Comparison of ENCODE assay signal across 8 cellular contexts in genomic region chr12:57520008-57520726, GRCh38. TPM values are rescaled to one million over a fixed set of nuclear protein-coding genes. Genes with fewer than 3 reads are reported as not detected.
DNase-seq lines count a peak whose midpoint lies in the region; ATAC-seq, FAIRE-seq and TF ChIP-seq lines count a peak whose summit lies in the region.

Gene DDIT3 (minus strand): TSS chr12:57520514. CDS start chr12:57517406, 3,108 bp downstream.

- peak; percentile 99 for TF ChIP-seq POLR2A in GM12891 (IDR thresholded peaks at IDR 0.05; ENCODE audit: low read depth, low read length)

- peak; percentile 90 for DNase-seq in GM12891 (ENCODE audit: insufficient read length, low spot score)
- DNase-seq in NCI-H1417 treated with DMSO at 0.1 percent for 48 hours (lab: John Stamatoyannopoulos, UW), result peak; percentile 95
- peak; percentile 97 for DNase-seq in SW 1271 (lab: John Stamatoyannopoulos, UW)
- DNase-seq in activated naive CD8-positive, alpha-beta T cell treated with anti-CD3 and anti-CD28 coated beads, Interleukin-2, amount 50 U/mL, for 16 hours (ENCODE audit: low read depth, low spot score), result peak; percentile 99
- peak; percentile 100 for DNase-seq in Right ventricle myocardium superior
- DNase-seq in tibial artery, result peak; percentile 100

- H3K27me3 ChIP-seq in parathyroid adenoma (ENCODE audit: control insufficient read depth, insufficient read depth, low read length) (no peaks in the 10 kb centered on the region), tibial artery (no peaks in the 10 kb centered on the region)

- ATAC-seq in HG02763 (IDR thresholded peaks at IDR 0.05; ENCODE audit: unreplicated experiment), result peak; percentile 69
- peak; percentile 84 for ATAC-seq in Right ventricle myocardium superior (ENCODE audit: poor library complexity)

- H3K9ac ChIP-seq in parathyroid adenoma, result peak within 1 kb of the TSS; percentile 98

- peaks cover 23% of the 10 kb centered on the region for H3K79me2 ChIP-seq in parathyroid adenoma

- intact Hi-C loops in Right ventricle myocardium superior (cut with DNase I), result no loop called here
- intact Hi-C loops in tibial artery (cut with DNase I; ENCODE audit: low total_unique reads), result loop anchor here (10.0 kb wide), 1 partner anchor 95 kb away; the partner anchor contains the start of gene ARHGEF25

- H2AFZ ChIP-seq in parathyroid adenoma, result peak within 1 kb of the TSS; percentile 91

- H3K4me1 ChIP-seq in parathyroid adenoma (peaks cover 39% of the 10 kb centered on the region), tibial artery (peaks cover 4 to 64% (median 59%) of the 10 kb centered on the region in 4 donors)

- H3K27ac ChIP-seq in parathyroid adenoma (peak within 1 kb of the TSS; percentile 99), tibial artery (peak within 1 kb of the TSS; percentile 95 to 100)

- H3K36me3 ChIP-seq in parathyroid adenoma (ENCODE audit: control insufficient read depth, insufficient read depth, low read length) (no peaks in the 10 kb centered on the region), tibial artery (peaks cover 27 to 43% (median 37%) of the 10 kb centered on the region in 3 donors)

- no peak for TF ChIP-seq CTCF in parathyroid adenoma (IDR thresholded peaks at IDR 0.05)
- TF ChIP-seq CTCF in tibial artery (IDR thresholded peaks at IDR 0.05), result no peak

- peak; percentile 26 for FAIRE-seq in GM12891 (lab: Jason Lieb, UNC)

- H3K9me3 ChIP-seq in parathyroid adenoma (ENCODE audit: control insufficient read depth, low read length), result no peaks in the 10 kb centered on the region
- H3K9me3 ChIP-seq in tibial artery, result no peaks in the 10 kb centered on the region

- H3K4me2 ChIP-seq in parathyroid adenoma (ENCODE audit: low read length), result peak within 1 kb of the TSS; percentile 81

- H3K4me3 ChIP-seq in parathyroid adenoma (ENCODE audit: low read depth, low read length) (peak within 1 kb of the TSS; percentile 93), tibial artery (peak within 1 kb of the TSS; percentile 65 to 91)

TF ChIP-seq in GM12891, 5 proteins besides CTCF, POLR2A, EP300 and RAD21:
- TF ChIP-seq POLR2AphosphoS5 (IDR thresholded peaks at IDR 0.05; ENCODE audit: low read depth, low read length) (peak; percentile 99), TAF1 (IDR thresholded peaks at IDR 0.05; ENCODE audit: low read depth, low read length) (peak; percentile 96), SPI1 (IDR thresholded peaks at IDR 0.05; ENCODE audit: low read depth, low read length) (no peak), POU2F2 (IDR thresholded peaks at IDR 0.05; ENCODE audit: low read depth, low read length) (peak; percentile 92), PAX5 (IDR thresholded peaks at IDR 0.05; ENCODE audit: insufficient read depth, low read length, severe bottlenecking) (peak; percentile 6)
TF ChIP-seq in GM12891: peak in this region for 4.

RNA-seq across cellular contexts. Expression of gene DDIT3, which starts in this region (rescaled TPM):
- polyA plus RNA-seq in GM12891 (2012; ENCODE audit: low read depth, missing spikeins), result 22.7 TPM
- 16.4 TPM for total RNA-seq in Right ventricle myocardium superior

Comparison
In these comparisons a context has a peak if more than half of its experiments do, and no peak if none do; other contexts are left out.
1. Peak in every context shown above with its lines: DNase-seq, ATAC-seq, H3K4me3 ChIP-seq and H3K27ac ChIP-seq.